18 cellular contexts compared by ENCODE assay signal in the genomic region with DNA sequence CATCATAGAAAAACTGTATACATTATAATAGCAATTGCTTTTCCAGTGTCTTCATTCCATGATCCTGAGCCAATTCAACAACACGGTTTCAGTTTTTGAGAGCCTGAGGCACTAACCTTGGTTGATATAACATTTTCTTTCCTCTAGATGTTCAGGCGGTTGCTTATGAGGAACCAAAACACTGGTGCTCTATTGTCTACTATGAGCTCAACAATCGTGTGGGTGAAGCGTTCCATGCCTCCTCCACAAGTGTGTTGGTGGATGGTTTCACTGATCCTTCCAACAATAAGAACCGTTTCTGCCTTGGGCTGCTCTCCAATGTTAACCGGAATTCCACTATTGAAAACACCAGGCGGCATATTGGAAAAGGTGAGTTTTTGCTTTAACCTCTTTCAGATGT.
DNase-seq lines count a peak whose midpoint lies in the region; ATAC-seq, FAIRE-seq and TF ChIP-seq lines count a peak whose summit lies in the region.
"Had no signal": no experiment of that assay in that cellular context is flagged by ENCODE, and none has a peak within 500 bp of the region (broad histone marks: within the 10 kb centered on the region; RNA-seq: fewer than 3 reads in every experiment).

No MANE protein-coding gene starts in this region.

- no peak overlapping the region for H3K4me3 Mint-ChIP-seq in stimulated activated effector memory CD8-positive, alpha-beta T cell treated with anti-CD3 and anti-CD28 coated beads, Interleukin-12 subunit alpha, Interleukin-12 subunit beta, amount 100 ng/mL, for 72 hours
- H3K4me3 Mint-ChIP-seq: activated CD4-positive, alpha-beta T cell treated with anti-CD3 and anti-CD28 coated beads, Interleukin-2, amount 10 ng/mL, durations not matched to agents 24 days and 14 days; activated naive CD8-positive, alpha-beta T cell treated with anti-CD3 and anti-CD28 coated beads, Interleukin-2, amount 50 U/mL, for 24 hours; CD4-positive, alpha-beta memory T cell; immature natural killer cell had no signal

- H3K9me3 Mint-ChIP-seq in stimulated activated effector memory CD8-positive, alpha-beta T cell treated with anti-CD3 and anti-CD28 coated beads, Interleukin-12 subunit alpha, Interleukin-12 subunit beta, amount 100 ng/mL, for 72 hours: no peaks in the 10 kb centered on the region
- H3K9me3 Mint-ChIP-seq: activated CD4-positive, alpha-beta T cell treated with anti-CD3 and anti-CD28 coated beads, Interleukin-2, amount 10 ng/mL, durations not matched to agents 24 days and 14 days; activated naive CD8-positive, alpha-beta T cell treated with anti-CD3 and anti-CD28 coated beads, Interleukin-2, amount 50 U/mL, for 24 hours; CD4-positive, alpha-beta memory T cell; immature natural killer cell had no signal

- no peak overlapping the region for H2AFZ ChIP-seq in hepatocyte

- no peaks in the 10 kb centered on the region for H3K36me3 ChIP-seq in hepatocyte (replicated peaks; ENCODE audit: insufficient read depth, low read depth)
- H3K36me3 ChIP-seq in testis (ENCODE audit: low read depth, missing control alignments): no peaks in the 10 kb centered on the region

- H3K36me3 Mint-ChIP-seq in stimulated activated effector memory CD8-positive, alpha-beta T cell treated with anti-CD3 and anti-CD28 coated beads, Interleukin-12 subunit alpha, Interleukin-12 subunit beta, amount 100 ng/mL, for 72 hours: no peaks in the 10 kb centered on the region
- H3K36me3 Mint-ChIP-seq: CD4-positive, alpha-beta memory T cell; immature natural killer cell had no signal

- H3K9me3 ChIP-seq in hepatocyte (ENCODE audit: low read depth): no peaks in the 10 kb centered on the region
- no peaks in the 10 kb centered on the region for H3K9me3 ChIP-seq in testis

- H3K27ac Mint-ChIP-seq in stimulated activated effector memory CD8-positive, alpha-beta T cell treated with anti-CD3 and anti-CD28 coated beads, Interleukin-12 subunit alpha, Interleukin-12 subunit beta, amount 100 ng/mL, for 72 hours: no peak overlapping the region
- H3K27ac Mint-ChIP-seq: activated CD4-positive, alpha-beta T cell treated with anti-CD3 and anti-CD28 coated beads, Interleukin-2, amount 10 ng/mL, durations not matched to agents 24 days and 14 days; activated naive CD8-positive, alpha-beta T cell treated with anti-CD3 and anti-CD28 coated beads, Interleukin-2, amount 50 U/mL, for 24 hours; CD4-positive, alpha-beta memory T cell; immature natural killer cell had no signal

- H3K27me3 ChIP-seq in hepatocyte (no peaks in the 10 kb centered on the region), testis (no peaks in the 10 kb centered on the region)

- H3K4me1 ChIP-seq in hepatocyte (ENCODE audit: insufficient read depth) (peaks cover 18% of the 10 kb centered on the region), testis (no peaks in the 10 kb centered on the region)

- intact Hi-C loops in testis (cut with DNase I; ENCODE audit: low total_unique reads): no loop called here

- peak overlapping the region; percentile 70 for H3K27ac ChIP-seq in hepatocyte
- H3K27ac ChIP-seq in testis: no peak overlapping the region
- H3K27ac ChIP-seq: KMS-11, RWPE1 had no signal

- H3K4me3 ChIP-seq in hepatocyte (no peak overlapping the region), testis (no peak overlapping the region)

- TF ChIP-seq CTCF in hepatocyte (IDR thresholded peaks at IDR 0.05; ENCODE audit: poor library complexity): no peak
- no peak for TF ChIP-seq CTCF in testis (IDR thresholded peaks at IDR 0.05)

- H3K4me2 ChIP-seq in hepatocyte: no peak overlapping the region
- H3K4me2 ChIP-seq: KMS-11 had no signal

- no peak for DNase-seq in HTR-8/SVneo (ENCODE audit: insufficient read length, low spot score)
- DNase-seq in astrocyte of the hippocampus (ENCODE audit: low read depth, low spot score): peak; percentile 71
- DNase-seq in hepatocyte (ENCODE audit: low spot score): no peak
- DNase-seq in testis: peak; percentile 22
- no peak for DNase-seq in DMS53 (lab: John Stamatoyannopoulos, UW)
- no peak for DNase-seq in stimulated activated effector memory CD8-positive, alpha-beta T cell treated with anti-CD3 and anti-CD28 coated beads, Interleukin-12 subunit alpha, Interleukin-12 subunit beta, amount 100 ng/mL, for 72 hours (ENCODE audit: low spot score in 2 of 2)
- DNase-seq in activated naive CD4-positive, alpha-beta T cell treated with anti-CD3 and anti-CD28 coated beads, Interleukin-2, amount 50 U/mL, for 16 hours: no peak
- DNase-seq: activated CD4-positive, alpha-beta T cell treated with anti-CD3 and anti-CD28 coated beads, Interleukin-2, amount 10 ng/mL, durations not matched to agents 24 days and 14 days; activated naive CD8-positive, alpha-beta T cell treated with anti-CD3 and anti-CD28 coated beads, Interleukin-2, amount 50 U/mL, for 24 hours; activated T-cell treated with anti-CD3 and anti-CD28 coated beads, Interleukin-2, amount 50 U/mL, for 1 hour; CD4-positive, alpha-beta memory T cell; immature natural killer cell; NCI-H1694 treated with DMSO at 0.1 percent for 48 hours; NCI-H526; stimulated activated CD4-positive, alpha-beta T cell treated with anti-CD3 and anti-CD28 coated beads, Interleukin-1b, Interleukin-23, amount 100 ng/mL, for 48 hours; stimulated activated CD8-positive, alpha-beta memory T cell treated with anti-CD3 and anti-CD28 coated beads, Interleukin-4, amount 100 ng/mL, for 48 hours had no signal

- peak; percentile 26 for FAIRE-seq in HTR-8/SVneo (lab: Jason Lieb, UNC)

- no peaks in the 10 kb centered on the region for H3K9me2 ChIP-seq in hepatocyte (replicated peaks; ENCODE audit: insufficient read depth)

- TF ChIP-seq POLR2A in testis (IDR thresholded peaks at IDR 0.05): no peak

- 77% methylated on average over 7 of the region's 7 CpGs for WGBS in hepatocyte (ENCODE audit: low lambda C conversion rate, missing lambda C conversion rate)
- WGBS in testis, 2 donors: 56 to 61% methylated on average over 7 of the region's 7 CpGs

- no peaks in the 10 kb centered on the region for H3K79me2 ChIP-seq in hepatocyte

- H3K4me1 Mint-ChIP-seq in stimulated activated effector memory CD8-positive, alpha-beta T cell treated with anti-CD3 and anti-CD28 coated beads, Interleukin-12 subunit alpha, Interleukin-12 subunit beta, amount 100 ng/mL, for 72 hours: no peaks in the 10 kb centered on the region
- H3K4me1 Mint-ChIP-seq: activated naive CD8-positive, alpha-beta T cell treated with anti-CD3 and anti-CD28 coated beads, Interleukin-2, amount 50 U/mL, for 24 hours; CD4-positive, alpha-beta memory T cell had no signal

- no peaks in the 10 kb centered on the region for H4K20me1 ChIP-seq in hepatocyte (ENCODE audit: insufficient read depth, poor library complexity, severe bottlenecking)

- no peak for ATAC-seq in stimulated activated effector memory CD8-positive, alpha-beta T cell treated with anti-CD3 and anti-CD28 coated beads, Interleukin-12 subunit alpha, Interleukin-12 subunit beta, amount 100 ng/mL, for 72 hours
- ATAC-seq: activated naive CD8-positive, alpha-beta T cell treated with anti-CD3 and anti-CD28 coated beads, Interleukin-2, amount 50 U/mL, for 24 hours had no signal

Comparison
In these comparisons a context has a peak if more than half of its experiments do, and no peak if none do; other contexts are left out.
1. DNase-seq: peak in astrocyte of the hippocampus (single experiment) and testis (single experiment); none in HTR-8/SVneo (single experiment), hepatocyte (single experiment), DMS53 (single experiment), stimulated activated effector memory CD8-positive, alpha-beta T cell treated with anti-CD3 and anti-CD28 coated beads, Interleukin-12 subunit alpha, Interleukin-12 subunit beta, amount 100 ng/mL, for 72 hours (0 of 2) and activated naive CD4-positive, alpha-beta T cell treated with anti-CD3 and anti-CD28 coated beads, Interleukin-2, amount 50 U/mL, for 16 hours (single experiment).